Comparison of ENCODE assay signal across 19 cellular contexts in genomic region chr10:4197676-4198075, GRCh38.
DNase-seq lines count a peak whose midpoint lies in the region; ATAC-seq and TF ChIP-seq lines count a peak whose summit lies in the region.
"Had no signal": no experiment of that assay in that cellular context is flagged by ENCODE, and none has a peak within 500 bp of the region (broad histone marks: within the 10 kb centered on the region; RNA-seq: fewer than 3 reads in every experiment).

No MANE protein-coding gene starts in this region.

- H2AFZ ChIP-seq in hepatocyte: no peak overlapping the region

- no peaks in the 10 kb centered on the region for H3K36me3 Mint-ChIP-seq in stimulated activated naive CD8-positive, alpha-beta T cell treated with anti-CD3 and anti-CD28 coated beads, Interleukin-15, Interleukin-2, amounts not matched to agents 100 ng/mL and 50 ng/mL, for 24 hours (ENCODE audit: low read depth)

- H3K9ac ChIP-seq in rectal smooth muscle tissue (ENCODE audit: low read length): no peak overlapping the region

- H3K4me1 ChIP-seq in hepatocyte (ENCODE audit: insufficient read depth): peaks cover 6% of the 10 kb centered on the region
- H3K4me1 ChIP-seq in rectal smooth muscle tissue (ENCODE audit: control insufficient read depth, insufficient read depth, low read length): peaks cover 21% of the 10 kb centered on the region
- H3K4me1 ChIP-seq in vagina: peaks cover 40% of the 10 kb centered on the region
- H3K4me1 ChIP-seq: Peyer's patch had no signal

- no peak for TF ChIP-seq POLR2A in vagina (IDR thresholded peaks at IDR 0.05)

- H3K27me3 Mint-ChIP-seq in stimulated activated naive CD8-positive, alpha-beta T cell treated with anti-CD3 and anti-CD28 coated beads, Interleukin-15, Interleukin-2, amounts not matched to agents 100 ng/mL and 50 ng/mL, for 24 hours: no peaks in the 10 kb centered on the region
- peaks cover 13% of the 10 kb centered on the region for H3K27me3 Mint-ChIP-seq in stimulated activated naive CD8-positive, alpha-beta T cell treated with anti-CD3 and anti-CD28 coated beads, Interleukin-15, amount 100 ng/mL, for 72 hours

- no peak overlapping the region for H3K4me3 Mint-ChIP-seq in stimulated activated naive CD8-positive, alpha-beta T cell treated with anti-CD3 and anti-CD28 coated beads, Interleukin-15, Interleukin-2, amounts not matched to agents 100 ng/mL and 50 ng/mL, for 24 hours
- H3K4me3 Mint-ChIP-seq in stimulated activated naive CD8-positive, alpha-beta T cell treated with anti-CD3 and anti-CD28 coated beads, Interleukin-15, amount 100 ng/mL, for 72 hours: no peak overlapping the region
- H3K4me3 Mint-ChIP-seq: H9 had no signal

- peak overlapping the region; percentile 13 for H3K27ac Mint-ChIP-seq in stimulated activated naive CD8-positive, alpha-beta T cell treated with anti-CD3 and anti-CD28 coated beads, Interleukin-15, Interleukin-2, amounts not matched to agents 100 ng/mL and 50 ng/mL, for 24 hours
- no peak overlapping the region for H3K27ac Mint-ChIP-seq in stimulated activated naive CD8-positive, alpha-beta T cell treated with anti-CD3 and anti-CD28 coated beads, Interleukin-15, amount 100 ng/mL, for 72 hours
- H3K27ac Mint-ChIP-seq: H9 had no signal

- H3K4me1 Mint-ChIP-seq in stimulated activated naive CD8-positive, alpha-beta T cell treated with anti-CD3 and anti-CD28 coated beads, Interleukin-15, Interleukin-2, amounts not matched to agents 100 ng/mL and 50 ng/mL, for 24 hours (ENCODE audit: low read depth): peaks cover 11% of the 10 kb centered on the region
- peaks cover 10% of the 10 kb centered on the region for H3K4me1 Mint-ChIP-seq in stimulated activated naive CD8-positive, alpha-beta T cell treated with anti-CD3 and anti-CD28 coated beads, Interleukin-15, amount 100 ng/mL, for 72 hours

- H3K27me3 ChIP-seq in hepatocyte (no peaks in the 10 kb centered on the region), rectal smooth muscle tissue (ENCODE audit: control insufficient read depth, insufficient read depth, low read length) (no peaks in the 10 kb centered on the region), vagina (no peaks in the 10 kb centered on the region)
- H3K27me3 ChIP-seq: Peyer's patch had no signal

- H3K4me3 ChIP-seq in hepatocyte: no peak overlapping the region
- H3K4me3 ChIP-seq in rectal smooth muscle tissue (ENCODE audit: low read length): no peak overlapping the region
- no peak overlapping the region for H3K4me3 ChIP-seq in vagina
- H3K4me3 ChIP-seq: Peyer's patch had no signal

- no peaks in the 10 kb centered on the region for H4K20me1 ChIP-seq in hepatocyte (ENCODE audit: insufficient read depth, poor library complexity, severe bottlenecking)

- no peak for ATAC-seq in stimulated activated naive CD8-positive, alpha-beta T cell treated with anti-CD3 and anti-CD28 coated beads, Interleukin-15, amount 100 ng/mL, for 72 hours
- no peak for ATAC-seq in HG03457 (IDR thresholded peaks at IDR 0.05; ENCODE audit: unreplicated experiment)
- no peak for ATAC-seq in HG03039 (IDR thresholded peaks at IDR 0.05; ENCODE audit: unreplicated experiment)

- H3K27ac ChIP-seq in hepatocyte (peak overlapping the region; percentile 4), rectal smooth muscle tissue (ENCODE audit: low read depth, low read length) (peak overlapping the region; percentile 78), vagina (peak overlapping the region; percentile 62)
- H3K27ac ChIP-seq: C4-2B had no signal

- H3K79me2 ChIP-seq in hepatocyte: no peaks in the 10 kb centered on the region

- H3K4me2 ChIP-seq in hepatocyte: no peak overlapping the region

- DNase-seq in stimulated activated naive CD8-positive, alpha-beta T cell treated with anti-CD3 and anti-CD28 coated beads, Interleukin-15, amount 100 ng/mL, for 72 hours: no peak
- no peak for DNase-seq in hepatocyte (ENCODE audit: low spot score)
- no peak for DNase-seq in vagina (ENCODE audit: extremely low spot score in 2 of 2)
- DNase-seq in MV-4-11 (lab: John Stamatoyannopoulos, UW): no peak
- DNase-seq: ACHN; DMS 273 treated with DMSO at 0.1 percent for 48 hours; DND-41; H9; KBM-7; NCI-H1694 treated with DMSO at 0.1 percent for 48 hours; NCI-H510A; NCI-H748 treated with DMSO at 0.1 percent for 48 hours; NK-92 treated with Interleukin-12 subunit alpha and Interleukin-12 subunit beta, amount 100 ng/mL, for 24 hours; Peyer's patch had no signal

- TF ChIP-seq CTCF in hepatocyte (IDR thresholded peaks at IDR 0.05; ENCODE audit: poor library complexity) (no peak), vagina (IDR thresholded peaks at IDR 0.05) (no peak)

- intact Hi-C loops in vagina (cut with DNase I): no loop called here

- H3K36me3 ChIP-seq in hepatocyte (replicated peaks; ENCODE audit: insufficient read depth, low read depth): no peaks in the 10 kb centered on the region
- no peaks in the 10 kb centered on the region for H3K36me3 ChIP-seq in rectal smooth muscle tissue (ENCODE audit: control insufficient read depth, insufficient read depth, low read length)
- no peaks in the 10 kb centered on the region for H3K36me3 ChIP-seq in vagina
- H3K36me3 ChIP-seq: Peyer's patch had no signal

- H3K9me3 Mint-ChIP-seq in stimulated activated naive CD8-positive, alpha-beta T cell treated with anti-CD3 and anti-CD28 coated beads, Interleukin-15, Interleukin-2, amounts not matched to agents 100 ng/mL and 50 ng/mL, for 24 hours: no peaks in the 10 kb centered on the region
- no peaks in the 10 kb centered on the region for H3K9me3 Mint-ChIP-seq in stimulated activated naive CD8-positive, alpha-beta T cell treated with anti-CD3 and anti-CD28 coated beads, Interleukin-15, amount 100 ng/mL, for 72 hours
- H3K9me3 Mint-ChIP-seq: H9 had no signal

- H3K9me3 ChIP-seq in hepatocyte (ENCODE audit: low read depth) (no peaks in the 10 kb centered on the region), vagina (no peaks in the 10 kb centered on the region)
- H3K9me3 ChIP-seq: Peyer's patch had no signal

- no peaks in the 10 kb centered on the region for H3K9me2 ChIP-seq in hepatocyte (replicated peaks; ENCODE audit: insufficient read depth)

Comparison
In these comparisons a context has a peak if more than half of its experiments do, and no peak if none do; other contexts are left out.
1. H3K27ac ChIP-seq: peak in every context shown above with its lines; median percentile 78 in rectal smooth muscle tissue; 62 in vagina; 4 in hepatocyte.